In the genomic region with DNA sequence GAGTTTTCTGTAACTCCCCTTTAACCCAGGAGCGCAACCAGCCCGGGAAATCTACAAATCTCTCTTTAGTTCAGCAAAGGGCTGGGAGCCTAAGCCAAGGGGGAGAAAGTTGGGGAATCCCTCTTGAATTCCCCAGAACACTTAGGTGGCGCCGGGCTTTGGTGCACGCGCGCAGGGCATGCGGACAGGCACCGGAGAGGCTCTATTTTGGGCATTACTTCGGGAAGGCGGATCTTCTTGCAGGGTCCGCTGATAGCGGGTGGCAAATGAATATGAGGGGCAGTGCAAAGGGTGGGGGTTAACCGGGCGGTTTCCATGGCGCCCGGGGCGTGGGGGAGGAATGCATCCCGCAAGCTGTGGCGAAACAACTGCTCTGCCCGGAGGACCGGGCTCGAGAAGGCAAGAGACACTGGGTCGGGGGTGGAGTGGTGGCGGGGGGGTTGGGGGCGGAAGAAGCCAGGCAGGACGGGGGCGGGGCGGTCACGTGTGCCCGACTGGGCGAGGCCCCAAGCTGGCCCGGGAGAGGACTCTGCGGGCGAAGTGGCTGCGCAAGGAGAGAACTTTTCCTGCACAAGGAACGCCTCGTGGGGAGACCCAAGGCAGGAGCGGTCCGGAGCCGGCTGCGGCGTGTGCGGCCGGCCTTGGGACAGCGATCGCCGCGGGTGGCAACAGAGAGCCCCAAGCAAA, we compare ENCODE assay signal across 8 cellular contexts. TPM values are rescaled to one million over a fixed set of nuclear protein-coding genes. Genes with fewer than 3 reads are reported as not detected.
A peak's percentile ranks its signal among the peaks of the same experiment; 100 is the strongest.
DNase-seq lines count a peak whose midpoint lies in the region; ATAC-seq and TF ChIP-seq lines count a peak whose summit lies in the region.

TSS of gene FLVCR2 (plus strand) at position 522 of the 687 bp plus-strand sequence. CDS start 353 bp downstream, outside the sequence.

- H3K79me2 ChIP-seq in GM23338 (replicated peaks; ENCODE audit: insufficient read depth): no peaks in the 10 kb centered on the region

- peak; percentile 66 for DNase-seq in DMS53 (lab: John Stamatoyannopoulos, UW)
- DNase-seq in GM23338 (ENCODE audit: low spot score): peak; percentile 76
- peak; percentile 63 for DNase-seq in NCI-H1105 (lab: John Stamatoyannopoulos, UW)
- peak; percentile 86 for DNase-seq in activated CD4-positive, alpha-beta T cell treated with anti-CD3 and anti-CD28 coated beads, Interleukin-2, amount 10 ng/mL, durations not matched to agents 24 days and 14 days
- DNase-seq in dorsolateral prefrontal cortex: peak; percentile 19 to 80 (median 61)
- DNase-seq in left lung: peak; percentile 90 to 97
- DNase-seq in stimulated activated CD4-positive, alpha-beta T cell treated with anti-CD3 and anti-CD28 coated beads, Interleukin-2, amount 100 ng/mL, for 48 hours: peak; percentile 47 to 51
- no peak for DNase-seq in NCI-H146 (lab: John Stamatoyannopoulos, UW)

- peaks cover 11% of the 10 kb centered on the region for H3K4me1 Mint-ChIP-seq in GM23338
- peaks cover 19% of the 10 kb centered on the region for H3K4me1 Mint-ChIP-seq in activated CD4-positive, alpha-beta T cell treated with anti-CD3 and anti-CD28 coated beads, Interleukin-2, amount 10 ng/mL, durations not matched to agents 24 days and 14 days

- TF ChIP-seq CTCF in GM23338 (conservative IDR thresholded peaks at IDR 0.05; ENCODE audit: low read depth in 2 of 2) (no peak), dorsolateral prefrontal cortex (IDR thresholded peaks at IDR 0.05 in 54 of 56, conservative IDR thresholded peaks at IDR 0.05 in 2 of 56; ENCODE audit: low read depth in 1 of 56, partially characterized antibody in 56 of 56) (peak in 11 of 56 donors; percentile 18 to 37 (median 29)), left lung (IDR thresholded peaks at IDR 0.05) (no peak)

- H3K4me3 ChIP-seq in GM23338 (peak within 1 kb of the TSS; percentile 93), dorsolateral prefrontal cortex (peak within 1 kb of the TSS; percentile 24 to 78 (median 62)), left lung (peak within 1 kb of the TSS; percentile 49 to 72)

- peaks cover 11% of the 10 kb centered on the region; the same call in 1 of the 2 replicates for H3K4me1 ChIP-seq in GM23338 (ENCODE audit: insufficient read depth)
- H3K4me1 ChIP-seq in left lung: peaks cover 4 to 27% of the 10 kb centered on the region in 2 donors

- no peak within 1 kb of the TSS; the same call in 1 of the 3 replicates for H3K4me3 Mint-ChIP-seq in GM23338
- peak within 1 kb of the TSS; percentile 90 for H3K4me3 Mint-ChIP-seq in activated CD4-positive, alpha-beta T cell treated with anti-CD3 and anti-CD28 coated beads, Interleukin-2, amount 10 ng/mL, durations not matched to agents 24 days and 14 days

- no peaks in the 10 kb centered on the region for H4K20me1 ChIP-seq in GM23338 (replicated peaks; ENCODE audit: insufficient read depth)

- peak within 1 kb of the TSS; percentile 61; the same call in 1 of the 2 replicates for H3K27ac ChIP-seq in GM23338 (ENCODE audit: low read depth)
- peak within 1 kb of the TSS in 49 of 59 donors; percentile 1 to 85 (median 70) for H3K27ac ChIP-seq in dorsolateral prefrontal cortex
- H3K27ac ChIP-seq in left lung: peak within 1 kb of the TSS; percentile 83 to 88

- peaks cover 3% of the 10 kb centered on the region; the same call in 1 of the 2 replicates for H3F3A ChIP-seq in GM23338 (replicated peaks; ENCODE audit: low read depth)

- ATAC-seq in GM23338 (peak; percentile 76), left lung (peak; percentile 89)

- H3K36me3 Mint-ChIP-seq in GM23338 (ENCODE audit: low read depth): no peaks in the 10 kb centered on the region
- no peaks in the 10 kb centered on the region for H3K36me3 Mint-ChIP-seq in activated CD4-positive, alpha-beta T cell treated with anti-CD3 and anti-CD28 coated beads, Interleukin-2, amount 10 ng/mL, durations not matched to agents 24 days and 14 days (ENCODE audit: low read depth)

- H3K9me3 ChIP-seq in left lung: no peaks in the 10 kb centered on the region

- H3K27me3 ChIP-seq in GM23338 (ENCODE audit: insufficient read depth): peaks cover 15% of the 10 kb centered on the region
- peaks cover 0 to 4% (median 0%) of the 10 kb centered on the region in 45 donors for H3K27me3 ChIP-seq in dorsolateral prefrontal cortex
- H3K27me3 ChIP-seq in left lung: no peaks in the 10 kb centered on the region

- no peaks in the 10 kb centered on the region for H3K9me3 Mint-ChIP-seq in GM23338
- no peaks in the 10 kb centered on the region for H3K9me3 Mint-ChIP-seq in activated CD4-positive, alpha-beta T cell treated with anti-CD3 and anti-CD28 coated beads, Interleukin-2, amount 10 ng/mL, durations not matched to agents 24 days and 14 days

- H3K36me3 ChIP-seq in GM23338 (ENCODE audit: insufficient read depth) (no peaks in the 10 kb centered on the region), left lung (no peaks in the 10 kb centered on the region)

- peak within 1 kb of the TSS; percentile 97 for H2AFZ ChIP-seq in GM23338

- peak within 1 kb of the TSS; percentile 81 for H3K27ac Mint-ChIP-seq in GM23338
- peak within 1 kb of the TSS; percentile 85 for H3K27ac Mint-ChIP-seq in activated CD4-positive, alpha-beta T cell treated with anti-CD3 and anti-CD28 coated beads, Interleukin-2, amount 10 ng/mL, durations not matched to agents 24 days and 14 days

- H3K9me2 ChIP-seq in GM23338 (ENCODE audit: insufficient read depth): no peaks in the 10 kb centered on the region

- H3K4me2 ChIP-seq in GM23338: peak within 1 kb of the TSS; percentile 91

- H3K27me3 Mint-ChIP-seq in GM23338 (ENCODE audit: insufficient read depth, low read depth, poor library complexity): peaks cover 13% of the 10 kb centered on the region
- peaks cover 3% of the 10 kb centered on the region for H3K27me3 Mint-ChIP-seq in activated CD4-positive, alpha-beta T cell treated with anti-CD3 and anti-CD28 coated beads, Interleukin-2, amount 10 ng/mL, durations not matched to agents 24 days and 14 days

- intact Hi-C loops in activated CD4-positive, alpha-beta T cell treated with anti-CD3 and anti-CD28 coated beads, Interleukin-2, amount 10 ng/mL, durations not matched to agents 24 days and 14 days (cut with micrococcal nuclease): no loop called here
- intact Hi-C loops in dorsolateral prefrontal cortex (cut with DNase I): loop anchor here (2.0 to 10.0 kb wide), 5 partner anchors 74 to 807 kb away; partner anchors contain the start of genes TGFB3 (in 2 of the 2) and IFT43 (in 1 of the 2)
- intact Hi-C loops in left lung (cut with DNase I): no loop called here

TF ChIP-seq in GM23338, 12 proteins besides CTCF, POLR2A, EP300 and RAD21:
- TF ChIP-seq ZNF114 (CRISPR knock-in tag; IDR thresholded peaks at IDR 0.05) (no peak), JUNB (IDR thresholded peaks at IDR 0.05; ENCODE audit: unreplicated experiment) (no peak), EZH2 (IDR thresholded peaks at IDR 0.05; ENCODE audit: low read depth, unreplicated experiment) (no peak), EZH2phosphoT487 (IDR thresholded peaks at IDR 0.05; ENCODE audit: unreplicated experiment) (no peak), POLR2AphosphoS5 (IDR thresholded peaks at IDR 0.05; ENCODE audit: low read depth) (peak; percentile 60)
- TF ChIP-seq, protein P1, sequence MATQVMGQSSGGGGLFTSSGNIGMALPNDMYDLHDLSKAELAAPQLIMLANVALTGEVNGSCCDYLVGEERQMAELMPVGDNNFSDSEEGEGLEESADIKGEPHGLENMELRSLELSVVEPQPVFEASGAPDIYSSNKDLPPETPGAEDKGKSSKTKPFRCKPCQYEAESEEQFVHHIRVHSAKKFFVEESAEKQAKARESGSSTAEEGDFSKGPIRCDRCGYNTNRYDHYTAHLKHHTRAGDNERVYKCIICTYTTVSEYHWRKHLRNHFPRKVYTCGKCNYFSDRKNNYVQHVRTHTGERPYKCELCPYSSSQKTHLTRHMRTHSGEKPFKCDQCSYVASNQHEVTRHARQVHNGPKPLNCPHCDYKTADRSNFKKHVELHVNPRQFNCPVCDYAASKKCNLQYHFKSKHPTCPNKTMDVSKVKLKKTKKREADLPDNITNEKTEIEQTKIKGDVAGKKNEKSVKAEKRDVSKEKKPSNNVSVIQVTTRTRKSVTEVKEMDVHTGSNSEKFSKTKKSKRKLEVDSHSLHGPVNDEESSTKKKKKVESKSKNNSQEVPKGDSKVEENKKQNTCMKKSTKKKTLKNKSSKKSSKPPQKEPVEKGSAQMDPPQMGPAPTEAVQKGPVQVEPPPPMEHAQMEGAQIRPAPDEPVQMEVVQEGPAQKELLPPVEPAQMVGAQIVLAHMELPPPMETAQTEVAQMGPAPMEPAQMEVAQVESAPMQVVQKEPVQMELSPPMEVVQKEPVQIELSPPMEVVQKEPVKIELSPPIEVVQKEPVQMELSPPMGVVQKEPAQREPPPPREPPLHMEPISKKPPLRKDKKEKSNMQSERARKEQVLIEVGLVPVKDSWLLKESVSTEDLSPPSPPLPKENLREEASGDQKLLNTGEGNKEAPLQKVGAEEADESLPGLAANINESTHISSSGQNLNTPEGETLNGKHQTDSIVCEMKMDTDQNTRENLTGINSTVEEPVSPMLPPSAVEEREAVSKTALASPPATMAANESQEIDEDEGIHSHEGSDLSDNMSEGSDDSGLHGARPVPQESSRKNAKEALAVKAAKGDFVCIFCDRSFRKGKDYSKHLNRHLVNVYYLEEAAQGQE (IDR thresholded peaks at IDR 0.05; ENCODE audit: unreplicated experiment): no peak
- TF ChIP-seq, protein P2, sequence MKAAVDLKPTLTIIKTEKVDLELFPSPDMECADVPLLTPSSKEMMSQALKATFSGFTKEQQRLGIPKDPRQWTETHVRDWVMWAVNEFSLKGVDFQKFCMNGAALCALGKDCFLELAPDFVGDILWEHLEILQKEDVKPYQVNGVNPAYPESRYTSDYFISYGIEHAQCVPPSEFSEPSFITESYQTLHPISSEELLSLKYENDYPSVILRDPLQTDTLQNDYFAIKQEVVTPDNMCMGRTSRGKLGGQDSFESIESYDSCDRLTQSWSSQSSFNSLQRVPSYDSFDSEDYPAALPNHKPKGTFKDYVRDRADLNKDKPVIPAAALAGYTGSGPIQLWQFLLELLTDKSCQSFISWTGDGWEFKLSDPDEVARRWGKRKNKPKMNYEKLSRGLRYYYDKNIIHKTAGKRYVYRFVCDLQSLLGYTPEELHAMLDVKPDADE (IDR thresholded peaks at IDR 0.05): no peak
TF ChIP-seq in GM23338: peak in this region for 1.

RNA-seq across cellular contexts. Expression of gene FLVCR2, which starts in this region (rescaled TPM):
- 3.1 and 3.3 TPM in 2 replicates for total RNA-seq in GM23338 (2014; rRNA removed; shearing (Covaris generic))
- polyA plus RNA-seq in GM23338 (2016; fragmentation: Nextera tagmentation; extraction: Ambion mirVana): 1.4 and 3.4 TPM in 2 replicates
- 3.6 and 5.4 TPM in 2 replicates for total RNA-seq in activated CD4-positive, alpha-beta T cell treated with anti-CD3 and anti-CD28 coated beads, Interleukin-2, amount 10 ng/mL, durations not matched to agents 24 days and 14 days
- total RNA-seq in dorsolateral prefrontal cortex (10 to 100 TPM in 39 of 120 experiments, 1 to 10 TPM in 78, under 1 TPM in 3; 0.72 to 33.0 (median 7.0) TPM), left lung (10 to 100 TPM; 20.2 to 30.9 TPM)

Comparison
In these comparisons a context has a peak if more than half of its experiments do, and no peak if none do; other contexts are left out.
1. intact Hi-C loops: an anchor here in dorsolateral prefrontal cortex (2.0 to 10.0 kb wide); none called in activated CD4-positive, alpha-beta T cell treated with anti-CD3 and anti-CD28 coated beads, Interleukin-2, amount 10 ng/mL, durations not matched to agents 24 days and 14 days and left lung.